ENCODE assay signal across 10 cellular contexts in genomic region chr7:130492519-130493274, GRCh38. TPM values are rescaled to one million over a fixed set of nuclear protein-coding genes. Genes with fewer than 3 reads are reported as not detected.
A peak's percentile ranks its signal among the peaks of the same experiment; 100 is the strongest.
DNase-seq lines count a peak whose midpoint lies in the region; ATAC-seq and TF ChIP-seq lines count a peak whose summit lies in the region.
"Had no signal": no experiment of that assay in that cellular context is flagged by ENCODE, and none has a peak within 500 bp of the region (broad histone marks: within the 10 kb centered on the region; RNA-seq: fewer than 3 reads in every experiment).

No MANE protein-coding gene starts in this region.

- H3K4me1 ChIP-seq in iPS DF 6.9 (ENCODE audit: control insufficient read depth, insufficient read depth, low read length) (peaks cover 1% of the 10 kb centered on the region; the same call in 1 of the 2 replicates), stomach (peaks cover 13 to 55% (median 36%) of the 10 kb centered on the region in 4 donors)

- intact Hi-C loops in activated CD4-positive, alpha-beta T cell treated with anti-CD3 and anti-CD28 coated beads for 36 hours (cut with DNase I, micrococcal nuclease) = loop anchor here in 1 of 2 experiments (2.0 kb wide), 1 partner anchor 242 kb away; the partner anchor contains the start of gene KLF14
- intact Hi-C loops in stomach (cut with DNase I; ENCODE audit: low total_unique reads) = no loop called here

- H3K4me3 ChIP-seq in iPS DF 6.9 (ENCODE audit: low read length) (peak overlapping the region; percentile 38; the same call in 1 of the 2 replicates), stomach (peak overlapping the region; percentile 36 to 49 (median 46))

- no peak for TF ChIP-seq POLR2A in stomach (IDR thresholded peaks at IDR 0.05)

- POLR2A ChIA-PET in activated CD4-positive, alpha-beta T cell treated with anti-CD3 and anti-CD28 coated beads for 36 hours (lab: Charles Lee) = no interaction called here

- H3K36me3 ChIP-seq in iPS DF 6.9 (ENCODE audit: control insufficient read depth, insufficient read depth, low read length) = no peaks in the 10 kb centered on the region; the same call in 1 of the 2 replicates
- peaks cover 0 to 4% (median 2%) of the 10 kb centered on the region in 4 donors for H3K36me3 ChIP-seq in stomach

- H3K36me3 Mint-ChIP-seq in activated CD4-positive, alpha-beta T cell treated with anti-CD3 and anti-CD28 coated beads for 36 hours (ENCODE audit: low read depth) = peaks cover 3% of the 10 kb centered on the region
- no peaks in the 10 kb centered on the region for H3K36me3 Mint-ChIP-seq in activated T-cell treated with anti-CD3 and anti-CD28 coated beads, Interleukin-2, amount 50 U/mL, for 72 hours (ENCODE audit: insufficient read depth in 2 of 2)

- H3K27ac Mint-ChIP-seq in activated CD4-positive, alpha-beta T cell treated with anti-CD3 and anti-CD28 coated beads for 36 hours = no peak overlapping the region
- no peak overlapping the region for H3K27ac Mint-ChIP-seq in activated T-cell treated with anti-CD3 and anti-CD28 coated beads, Interleukin-2, amount 50 U/mL, for 72 hours

- peak; percentile 20 for DNase-seq in activated CD4-positive, alpha-beta T cell treated with anti-CD3 and anti-CD28 coated beads for 36 hours
- no peak for DNase-seq in activated CD4-positive, alpha-beta T cell treated with anti-CD3 and anti-CD28 coated beads, Interleukin-2, amount 50 U/mL, for 1 hour
- DNase-seq in activated T-cell treated with anti-CD3 and anti-CD28 coated beads, Interleukin-2, amount 50 U/mL, for 72 hours = no peak
- DNase-seq in iPS DF 6.9 (ENCODE audit: low read depth, low spot score) = no peak
- no peak for DNase-seq in stomach
- no peak for DNase-seq in cerebellar nuclear complex (lab: John Stamatoyannopoulos, UW)
- DNase-seq: NCI-H748 treated with DMSO at 0.1 percent for 48 hours had no signal

- TF ChIP-seq EP300 in stomach (IDR thresholded peaks at IDR 0.05) = no peak

- no CpG with 5 or more reads among the region's 51 CpGs for WGBS in iPS DF 6.9 (ENCODE audit: insufficient coverage, insufficient read length)
- WGBS in stomach, 5 donors = 52 to 70% (median 60%) methylated on average over 51 of the region's 51 CpGs

- H3K27ac ChIP-seq in iPS DF 6.9 (ENCODE audit: low read length) (no peak overlapping the region), stomach (no peak overlapping the region)

- CTCF ChIA-PET in activated CD4-positive, alpha-beta T cell treated with anti-CD3 and anti-CD28 coated beads for 36 hours (lab: Charles Lee) = no interaction called here

- H3K27me3 ChIP-seq in iPS DF 6.9 (ENCODE audit: control insufficient read depth, insufficient read depth, low read length) = no peaks in the 10 kb centered on the region; the same call in 1 of the 2 replicates
- peaks cover 0 to 37% (median 20%) of the 10 kb centered on the region in 3 donors for H3K27me3 ChIP-seq in stomach
- H3K27me3 ChIP-seq: adrenal gland had no signal

- H3K9me3 Mint-ChIP-seq in activated CD4-positive, alpha-beta T cell treated with anti-CD3 and anti-CD28 coated beads for 36 hours (ENCODE audit: low read depth) = no peaks in the 10 kb centered on the region
- H3K9me3 Mint-ChIP-seq in activated T-cell treated with anti-CD3 and anti-CD28 coated beads, Interleukin-2, amount 50 U/mL, for 72 hours = no peaks in the 10 kb centered on the region

- H3K27me3 Mint-ChIP-seq in activated CD4-positive, alpha-beta T cell treated with anti-CD3 and anti-CD28 coated beads for 36 hours = peaks cover 38% of the 10 kb centered on the region
- peaks cover 49% of the 10 kb centered on the region for H3K27me3 Mint-ChIP-seq in activated T-cell treated with anti-CD3 and anti-CD28 coated beads, Interleukin-2, amount 50 U/mL, for 72 hours (ENCODE audit: low read depth)

- ATAC-seq in activated CD4-positive, alpha-beta T cell treated with anti-CD3 and anti-CD28 coated beads for 36 hours = no peak
- ATAC-seq in activated T-cell treated with anti-CD3 and anti-CD28 coated beads, Interleukin-2, amount 50 U/mL, for 72 hours (replicated peaks in 1 of 2) = no peak
- ATAC-seq in GM21447 (IDR thresholded peaks at IDR 0.05; ENCODE audit: unreplicated experiment) (no peak), HG03457 (IDR thresholded peaks at IDR 0.05; ENCODE audit: unreplicated experiment) (no peak)

- TF ChIP-seq CTCF in stomach (IDR thresholded peaks at IDR 0.05) = no peak

- peak overlapping the region; percentile 38 for H3K4me3 Mint-ChIP-seq in activated CD4-positive, alpha-beta T cell treated with anti-CD3 and anti-CD28 coated beads for 36 hours
- peak overlapping the region; percentile 59 to 78 for H3K4me3 Mint-ChIP-seq in activated T-cell treated with anti-CD3 and anti-CD28 coated beads, Interleukin-2, amount 50 U/mL, for 72 hours

- H3K9me3 ChIP-seq in iPS DF 6.9 (ENCODE audit: control insufficient read depth, insufficient read depth, low read length) (no peaks in the 10 kb centered on the region), stomach (no peaks in the 10 kb centered on the region)
- H3K9me3 ChIP-seq: adrenal gland had no signal

- H3K4me1 Mint-ChIP-seq in activated CD4-positive, alpha-beta T cell treated with anti-CD3 and anti-CD28 coated beads for 36 hours = peaks cover 14% of the 10 kb centered on the region
- H3K4me1 Mint-ChIP-seq in activated T-cell treated with anti-CD3 and anti-CD28 coated beads, Interleukin-2, amount 50 U/mL, for 72 hours (ENCODE audit: low read depth) = peaks cover 18% of the 10 kb centered on the region

RNA-seq across cellular contexts. Expression of gene MEST, which starts 0.8 kb away (rescaled TPM):
- 1 to 10 TPM; 1.7 to 1.9 TPM for total RNA-seq in activated CD4-positive, alpha-beta T cell treated with anti-CD3 and anti-CD28 coated beads for 36 hours
- total RNA-seq in activated T-cell treated with anti-CD3 and anti-CD28 coated beads, Interleukin-2, amount 50 U/mL, for 72 hours = 1 to 10 TPM; 3.5 to 4.8 TPM
- 10 to 100 TPM in 2 of 5 donors, 1 to 10 TPM in 2, not detected in 1; 3.1 to 88.7 (median 10.6) TPM for total RNA-seq in stomach
- polyA plus RNA-seq in stomach = 1 to 10 TPM; 4.1 to 4.9 (median 4.8) TPM

RNA-seq across cellular contexts. Expression of gene CEP41, which starts 51.9 kb away (rescaled TPM):
- 10 to 100 TPM; 19.7 to 21.2 TPM for total RNA-seq in activated CD4-positive, alpha-beta T cell treated with anti-CD3 and anti-CD28 coated beads for 36 hours
- 10 to 100 TPM; 19.1 to 33.3 TPM for total RNA-seq in activated T-cell treated with anti-CD3 and anti-CD28 coated beads, Interleukin-2, amount 50 U/mL, for 72 hours
- total RNA-seq in stomach = 1 to 10 TPM in 3 of 5 donors, under 1 TPM in 2; 0.58 to 6.2 (median 2.6) TPM
- polyA plus RNA-seq in stomach = 1 to 10 TPM; 2.2 to 5.2 (median 4.5) TPM
